Comparison of ENCODE assay signal across 2 cellular contexts in the genomic region with DNA sequence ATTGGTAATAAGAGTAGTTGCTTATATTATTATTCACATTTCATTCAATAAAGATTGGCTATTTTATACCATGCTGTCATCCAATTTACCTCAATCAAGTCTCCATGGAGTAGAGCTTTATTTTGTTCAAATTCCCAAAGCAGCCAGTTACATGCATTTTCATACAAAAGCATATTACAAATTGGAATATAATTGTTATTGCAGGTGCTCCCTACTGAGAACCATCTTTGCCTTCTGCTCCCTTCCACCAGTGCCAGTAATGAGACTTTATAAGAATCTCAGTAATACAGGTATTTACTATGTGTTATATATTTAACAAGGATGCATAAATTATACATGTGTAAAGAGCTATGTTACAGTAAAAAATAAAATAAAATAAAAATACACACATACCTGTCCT.
TF ChIP-seq lines count a peak whose summit lies in the region.

No MANE protein-coding gene starts in this region.

TF ChIP-seq in WTC11, 78 proteins besides CTCF, POLR2A, EP300 and RAD21 (continued from another document and continues in another):
- TF ChIP-seq AFF4 (CRISPR knock-in tag; IDR thresholded peaks at IDR 0.05; ENCODE audit: borderline replicate concordance) (no peak), PRRX2 (CRISPR knock-in tag; IDR thresholded peaks at IDR 0.05) (no peak), GRHL2 (CRISPR knock-in tag; IDR thresholded peaks at IDR 0.05; ENCODE audit: insufficient replicate concordance, severe bottlenecking) (no peak), ZNF416 (CRISPR knock-in tag; IDR thresholded peaks at IDR 0.05) (no peak), ZNF425 (CRISPR knock-in tag; conservative IDR thresholded peaks at IDR 0.05) (no peak), TCF7 (CRISPR knock-in tag; IDR thresholded peaks at IDR 0.05; ENCODE audit: low read depth) (no peak), NR1H2 (CRISPR knock-in tag; IDR thresholded peaks at IDR 0.05) (no peak), ZNF671 (CRISPR knock-in tag; IDR thresholded peaks at IDR 0.05) (no peak)
- TF ChIP-seq, protein P1, sequence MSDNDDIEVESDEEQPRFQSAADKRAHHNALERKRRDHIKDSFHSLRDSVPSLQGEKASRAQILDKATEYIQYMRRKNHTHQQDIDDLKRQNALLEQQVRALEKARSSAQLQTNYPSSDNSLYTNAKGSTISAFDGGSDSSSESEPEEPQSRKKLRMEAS (CRISPR knock-in tag; IDR thresholded peaks at IDR 0.05) = no peak
- TF ChIP-seq, protein P2, sequence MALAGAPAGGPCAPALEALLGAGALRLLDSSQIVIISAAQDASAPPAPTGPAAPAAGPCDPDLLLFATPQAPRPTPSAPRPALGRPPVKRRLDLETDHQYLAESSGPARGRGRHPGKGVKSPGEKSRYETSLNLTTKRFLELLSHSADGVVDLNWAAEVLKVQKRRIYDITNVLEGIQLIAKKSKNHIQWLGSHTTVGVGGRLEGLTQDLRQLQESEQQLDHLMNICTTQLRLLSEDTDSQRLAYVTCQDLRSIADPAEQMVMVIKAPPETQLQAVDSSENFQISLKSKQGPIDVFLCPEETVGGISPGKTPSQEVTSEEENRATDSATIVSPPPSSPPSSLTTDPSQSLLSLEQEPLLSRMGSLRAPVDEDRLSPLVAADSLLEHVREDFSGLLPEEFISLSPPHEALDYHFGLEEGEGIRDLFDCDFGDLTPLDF (CRISPR knock-in tag; IDR thresholded peaks at IDR 0.05) = no peak
- TF ChIP-seq, protein P3, sequence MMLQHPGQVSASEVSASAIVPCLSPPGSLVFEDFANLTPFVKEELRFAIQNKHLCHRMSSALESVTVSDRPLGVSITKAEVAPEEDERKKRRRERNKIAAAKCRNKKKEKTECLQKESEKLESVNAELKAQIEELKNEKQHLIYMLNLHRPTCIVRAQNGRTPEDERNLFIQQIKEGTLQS (CRISPR knock-in tag; conservative IDR thresholded peaks at IDR 0.05) = no peak
- TF ChIP-seq, protein P4, sequence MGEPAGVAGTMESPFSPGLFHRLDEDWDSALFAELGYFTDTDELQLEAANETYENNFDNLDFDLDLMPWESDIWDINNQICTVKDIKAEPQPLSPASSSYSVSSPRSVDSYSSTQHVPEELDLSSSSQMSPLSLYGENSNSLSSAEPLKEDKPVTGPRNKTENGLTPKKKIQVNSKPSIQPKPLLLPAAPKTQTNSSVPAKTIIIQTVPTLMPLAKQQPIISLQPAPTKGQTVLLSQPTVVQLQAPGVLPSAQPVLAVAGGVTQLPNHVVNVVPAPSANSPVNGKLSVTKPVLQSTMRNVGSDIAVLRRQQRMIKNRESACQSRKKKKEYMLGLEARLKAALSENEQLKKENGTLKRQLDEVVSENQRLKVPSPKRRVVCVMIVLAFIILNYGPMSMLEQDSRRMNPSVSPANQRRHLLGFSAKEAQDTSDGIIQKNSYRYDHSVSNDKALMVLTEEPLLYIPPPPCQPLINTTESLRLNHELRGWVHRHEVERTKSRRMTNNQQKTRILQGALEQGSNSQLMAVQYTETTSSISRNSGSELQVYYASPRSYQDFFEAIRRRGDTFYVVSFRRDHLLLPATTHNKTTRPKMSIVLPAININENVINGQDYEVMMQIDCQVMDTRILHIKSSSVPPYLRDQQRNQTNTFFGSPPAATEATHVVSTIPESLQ (CRISPR knock-in tag; IDR thresholded peaks at IDR 0.05) = no peak
- TF ChIP-seq, protein P5, sequence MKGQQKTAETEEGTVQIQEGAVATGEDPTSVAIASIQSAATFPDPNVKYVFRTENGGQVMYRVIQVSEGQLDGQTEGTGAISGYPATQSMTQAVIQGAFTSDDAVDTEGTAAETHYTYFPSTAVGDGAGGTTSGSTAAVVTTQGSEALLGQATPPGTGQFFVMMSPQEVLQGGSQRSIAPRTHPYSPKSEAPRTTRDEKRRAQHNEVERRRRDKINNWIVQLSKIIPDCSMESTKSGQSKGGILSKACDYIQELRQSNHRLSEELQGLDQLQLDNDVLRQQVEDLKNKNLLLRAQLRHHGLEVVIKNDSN (CRISPR knock-in tag; IDR thresholded peaks at IDR 0.05) = no peak

TF ChIP-seq in SK-N-SH, 30 proteins besides CTCF, POLR2A, EP300 and RAD21 (continued from another document):
- TF ChIP-seq ZBTB33 (IDR thresholded peaks at IDR 0.05; ENCODE audit: borderline replicate concordance, low read depth) (no peak), NFIC (IDR thresholded peaks at IDR 0.05; ENCODE audit: borderline replicate concordance) (no peak)
